Comparison of ENCODE assay signal across 3 cellular contexts in the genomic region with DNA sequence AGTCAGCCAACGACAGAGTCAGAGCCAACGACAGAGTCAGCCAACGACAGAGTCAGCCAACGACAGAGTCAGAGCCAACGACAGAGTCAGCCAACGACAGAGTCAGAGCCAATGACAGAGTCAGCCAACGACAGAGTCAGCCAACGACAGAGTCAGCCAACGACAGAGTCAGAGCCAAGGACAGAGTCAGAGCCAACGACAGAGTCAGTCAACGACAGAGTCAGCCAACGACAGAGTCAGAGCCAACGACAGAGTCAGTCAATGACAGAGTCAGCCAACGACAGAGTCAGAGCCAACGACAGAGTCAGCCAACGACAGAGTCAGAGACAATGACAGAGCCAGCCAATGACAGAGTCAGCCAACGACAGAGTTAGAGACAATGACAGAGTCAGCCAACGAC. TPM values are rescaled to one million over a fixed set of nuclear protein-coding genes. Genes with fewer than 3 reads are reported as not detected.
"Had no signal": no experiment of that assay in that cellular context is flagged by ENCODE, and none has a peak within 500 bp of the region (broad histone marks: within the 10 kb centered on the region; RNA-seq: fewer than 3 reads in every experiment).

No MANE protein-coding gene starts in this region.

RNA-seq across cellular contexts. Expression of a gene that starts 32.8 kb away (rescaled TPM):
- total RNA-seq: PC-9, RPMI7951 had no signal
- polyA plus RNA-seq: SK-N-SH had no signal
